In the genomic region with DNA sequence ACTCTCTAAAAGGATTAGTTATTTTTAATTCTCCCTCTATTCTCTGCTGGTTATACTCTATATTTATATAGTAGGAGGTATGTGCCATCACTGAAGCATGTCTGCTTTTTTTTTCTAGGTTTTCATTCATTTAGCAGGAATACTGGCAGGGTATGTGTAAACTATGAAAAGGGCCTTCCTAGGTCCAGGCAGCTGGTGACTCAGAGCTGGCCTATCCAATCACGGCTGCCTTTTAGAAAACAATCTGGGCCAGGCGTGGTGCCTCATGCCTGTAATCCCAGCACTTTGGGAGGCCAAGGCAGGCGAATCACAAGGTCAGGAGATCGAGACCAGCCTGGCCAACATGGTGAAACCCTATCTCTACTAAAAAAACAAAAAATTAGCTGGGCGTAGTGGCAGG, we compare ENCODE assay signal across 7 cellular contexts. TPM values are rescaled to one million over a fixed set of nuclear protein-coding genes. Genes with fewer than 3 reads are reported as not detected.
DNase-seq lines count a peak whose midpoint lies in the region; ATAC-seq and TF ChIP-seq lines count a peak whose summit lies in the region.
"Not testable (repeated sequence)": the region's sequence is repeated elsewhere in the genome, so short reads cannot be mapped to it uniquely, and the experiment has no call there.

No MANE protein-coding gene starts in this region.

- in situ Hi-C loops in IMR-90 (cut with MboI; ENCODE audit: low sequenced_read_pairs); brain microvascular endothelial cell (cut with HindIII; ENCODE audit: low pct_ligation_motif_present, low sequenced_read_pairs): not testable (repeated sequence)

- not testable (repeated sequence) for TF ChIP-seq POLR2A in IMR-90 (IDR thresholded peaks at IDR 0.05; ENCODE audit: low read depth, low read length)

- not testable (repeated sequence) for H4K5ac ChIP-seq in IMR-90 (ENCODE audit: low read depth, low read length)

- H3K23ac ChIP-seq in IMR-90 (ENCODE audit: low read depth, low read length); mesenchymal stem cell (ENCODE audit: low read length in 2 of 2): not testable (repeated sequence)

- TF ChIP-seq CTCF in IMR-90 (conservative IDR thresholded peaks at IDR 0.05; ENCODE audit: low read depth, low read length); brain microvascular endothelial cell (IDR thresholded peaks at IDR 0.05; ENCODE audit: low read depth, low read length, missing control alignments); fibroblast of mammary gland (conservative IDR thresholded peaks at IDR 0.05; ENCODE audit: control insufficient read depth, insufficient read depth, low read depth, low read length): not testable (repeated sequence)

- not testable (repeated sequence) for H2BK5ac ChIP-seq in IMR-90 (ENCODE audit: low read depth, low read length, poor library complexity, severe bottlenecking); mesenchymal stem cell (ENCODE audit: low read depth, low read length, poor library complexity, severe bottlenecking)

- dilution Hi-C loops in IMR-90 (cut with HindIII; ENCODE audit: low sequenced_read_pairs, unreplicated experiment): not testable (repeated sequence)

- H3K79me1 ChIP-seq in IMR-90 (ENCODE audit: low read depth in 1 of 2, low read length in 2 of 2); mesenchymal stem cell (replicated peaks; ENCODE audit: low read length, poor library complexity, severe bottlenecking): not testable (repeated sequence)

- H2AK9ac ChIP-seq in IMR-90 (replicated peaks; ENCODE audit: low read depth, low read length, poor library complexity): not testable (repeated sequence)

- not testable (repeated sequence) for H3K4ac ChIP-seq in IMR-90 (ENCODE audit: low read depth, low read length); mesenchymal stem cell (ENCODE audit: low read depth in 1 of 2, low read length in 2 of 2)

- CTCF ChIA-PET in IMR-90 (lab: Yijun Ruan, JAX): not testable (repeated sequence)

- not testable (repeated sequence) for H3K9ac ChIP-seq in IMR-90 (ENCODE audit: low read depth, low read length); mesenchymal stem cell (ENCODE audit: low read length)

- H2BK15ac ChIP-seq in IMR-90 (ENCODE audit: low read depth, low read length); mesenchymal stem cell (ENCODE audit: low read depth, poor library complexity, severe bottlenecking): not testable (repeated sequence)

- H2AFZ ChIP-seq in IMR-90 (replicated peaks; ENCODE audit: low read length, poor library complexity); mesenchymal stem cell (ENCODE audit: low read depth, low read length): not testable (repeated sequence)

- peak; percentile 60 for DNase-seq in AG08396 (ENCODE audit: low spot score)
- DNase-seq in H4 (ENCODE audit: low spot score): peak; percentile 29
- peak; percentile 88 for DNase-seq in IMR-90
- DNase-seq in RPMI7951 (ENCODE audit: low read depth): peak; percentile 4
- DNase-seq in brain microvascular endothelial cell: peak; percentile 26
- DNase-seq in fibroblast of mammary gland (ENCODE audit: low read depth): peak; percentile 62
- peak; percentile 12 for DNase-seq in mesenchymal stem cell

- H4K20me1 ChIP-seq in IMR-90 (ENCODE audit: insufficient read depth, low read length): not testable (repeated sequence)

- not testable (repeated sequence) for BruUV-seq in IMR-90 (replicated peaks; lab: Mats Ljungman, UMichigan)

- not testable (repeated sequence) for H3K18ac ChIP-seq in IMR-90 (ENCODE audit: low read depth, low read length); mesenchymal stem cell (ENCODE audit: low read depth in 1 of 2, low read length in 2 of 2)

- intact Hi-C loops in IMR-90 (cut with micrococcal nuclease): not testable (repeated sequence)

- H2BK120ac ChIP-seq in IMR-90 (ENCODE audit: low read depth, low read length); mesenchymal stem cell (ENCODE audit: low read depth, low read length): not testable (repeated sequence)

- H3K27ac ChIP-seq in IMR-90 (ENCODE audit: insufficient read depth, low read length); brain microvascular endothelial cell; mesenchymal stem cell (ENCODE audit: low read length, poor library complexity, severe bottlenecking): not testable (repeated sequence)

- H4K91ac ChIP-seq in IMR-90 (ENCODE audit: insufficient read depth, low read depth, low read length); mesenchymal stem cell (ENCODE audit: low read length): not testable (repeated sequence)

- H3K56ac ChIP-seq in IMR-90 (ENCODE audit: extremely low read depth, insufficient read depth, low read length): not testable (repeated sequence)

- H2AK5ac ChIP-seq in IMR-90 (ENCODE audit: low read depth, low read length); mesenchymal stem cell (ENCODE audit: low read length, severe bottlenecking): not testable (repeated sequence)

- H3K9me3 ChIP-seq in IMR-90 (ENCODE audit: control insufficient read depth, insufficient read depth, low read length); mesenchymal stem cell (ENCODE audit: control insufficient read depth, low read length): not testable (repeated sequence)

- peaks cover 33% of the 10 kb centered on the region for H3K36me3 ChIP-seq in IMR-90 (ENCODE audit: control insufficient read depth, insufficient read depth, low read length)
- H3K36me3 ChIP-seq in brain microvascular endothelial cell (replicated peaks): peaks cover 55% of the 10 kb centered on the region
- H3K36me3 ChIP-seq in mesenchymal stem cell (ENCODE audit: control insufficient read depth in 1 of 2, insufficient read depth in 2 of 2, low read depth in 1 of 2, low read length in 2 of 2): peaks cover 15 to 82% of the 10 kb centered on the region in 2 experiments

- H2BK20ac ChIP-seq in IMR-90 (ENCODE audit: low read depth, low read length): not testable (repeated sequence)

- ATAC-seq in IMR-90 (ENCODE audit: low read depth): peak; percentile 97

- H3K27me3 ChIP-seq in IMR-90 (ENCODE audit: control insufficient read depth, insufficient read depth, low read length); brain microvascular endothelial cell (replicated peaks); mesenchymal stem cell (ENCODE audit: control insufficient read depth in 1 of 2, insufficient read depth in 1 of 2, low read length in 2 of 2): not testable (repeated sequence)

- POLR2A ChIA-PET in IMR-90 (lab: Charles Lee; ENCODE audit: unreplicated experiment): not testable (repeated sequence)

- not testable (repeated sequence) for H3K4me1 ChIP-seq in IMR-90 (ENCODE audit: control insufficient read depth, insufficient read depth, low read length); mesenchymal stem cell (ENCODE audit: control insufficient read depth, insufficient read depth, low read depth, low read length)

- H3K4me2 ChIP-seq in IMR-90 (ENCODE audit: low read depth, low read length); mesenchymal stem cell (ENCODE audit: low read length, poor library complexity, severe bottlenecking): not testable (repeated sequence)

- not testable (repeated sequence) for H2BK12ac ChIP-seq in mesenchymal stem cell (ENCODE audit: low read length in 2 of 2)

- H4K8ac ChIP-seq in IMR-90 (ENCODE audit: low read depth in 2 of 2, low read length in 2 of 2); mesenchymal stem cell (ENCODE audit: low read length): not testable (repeated sequence)

- not testable (repeated sequence) for H3K9me1 ChIP-seq in IMR-90 (ENCODE audit: insufficient read depth, low read length)

- 38% methylated on average over 2 of the region's 5 CpGs; no CpG with 5 or more reads in 1 of the 2 experiments for WGBS in IMR-90 (ENCODE audit: extremely low coverage in 2 of 2, insufficient read length in 1 of 2), 2 experiments
- 83% methylated on average over 5 of the region's 5 CpGs for WGBS in mesenchymal stem cell

- not testable (repeated sequence) for TF ChIP-seq RAD21 in IMR-90 (IDR thresholded peaks at IDR 0.05; ENCODE audit: low read length)

- not testable (repeated sequence) for H3K4me3 ChIP-seq in IMR-90 (ENCODE audit: insufficient read depth, low read depth, low read length); brain microvascular endothelial cell (ENCODE audit: low read depth, low read length); fibroblast of mammary gland (ENCODE audit: control insufficient read depth, low read depth, low read length); mesenchymal stem cell (ENCODE audit: insufficient read depth in 1 of 2, low read depth in 1 of 2, low read length in 2 of 2)

- H3K14ac ChIP-seq in IMR-90 (replicated peaks; ENCODE audit: low read depth, low read length); mesenchymal stem cell (ENCODE audit: low read length in 2 of 2): not testable (repeated sequence)

RNA-seq across cellular contexts. Expression of gene CYP51A1, which starts 31.4 kb away (rescaled TPM):
- 146 and 147 TPM in 2 replicates for total RNA-seq in H4 (2014; rRNA removed; shearing (Covaris generic))
- total RNA-seq in IMR-90 (2012; rRNA removed): 76.4 and 92.8 TPM in 2 replicates
- 9.5 and 12.1 TPM in 2 replicates for polyA plus RNA-seq in IMR-90 (2012; rRNA removed)
- 3.9 and 5.0 TPM in 2 replicates for polyA plus RNA-seq in IMR-90 (2012; cell fraction: cytosol; rRNA removed)
- 0.67 and 2.5 TPM in 2 replicates for polyA plus RNA-seq in IMR-90 (2012; cell fraction: nucleus; rRNA removed; ENCODE audit: low replicate concordance)
- total RNA-seq in RPMI7951 (2014; rRNA removed; shearing (Covaris generic)): 66.8 and 78.3 TPM in 2 replicates
- 147 TPM for polyA plus RNA-seq in mesenchymal stem cell (2013, experiment 1 of 2)
- polyA plus RNA-seq in mesenchymal stem cell (2013, experiment 2 of 2): 149 TPM

Comparison
In these comparisons a context has a peak if more than half of its experiments do, and no peak if none do; other contexts are left out.
1. DNase-seq: peak in every context shown above with its lines; median percentile 88 in IMR-90; 62 in fibroblast of mammary gland; 60 in AG08396; 29 in H4; 26 in brain microvascular endothelial cell; 12 in mesenchymal stem cell; 4 in RPMI7951.